In genomic region chr15:85282504-85283115, GRCh38 we compare ENCODE assay signal across 17 cellular contexts.
DNase-seq lines count a peak whose midpoint lies in the region; ATAC-seq and TF ChIP-seq lines count a peak whose summit lies in the region.
"Had no signal": no experiment of that assay in that cellular context is flagged by ENCODE, and none has a peak within 500 bp of the region (broad histone marks: within the 10 kb centered on the region; RNA-seq: fewer than 3 reads in every experiment).

No MANE protein-coding gene starts in this region.

- TF ChIP-seq POLR2A in adrenal gland (IDR thresholded peaks at IDR 0.05) = no peak

- 43 to 60% (median 59%) methylated on average over 11 of the region's 11 CpGs for WGBS in adrenal gland, 4 donors

- H3K9me3 ChIP-seq in adrenal gland (replicated peaks in 1 of 3) (no peaks in the 10 kb centered on the region), right atrium auricular region (no peaks in the 10 kb centered on the region)
- H3K9me3 ChIP-seq: transverse colon had no signal

- DNase-seq in left cardiac atrium (no peak), Right ventricle myocardium inferior (ENCODE audit: missing footprints) (no peak), adrenal gland (peak in 6 of 7 donors; percentile 44 to 72 (median 61)), right atrium auricular region (ENCODE audit: low spot score) (peak; percentile 23), LoVo (ENCODE audit: low spot score) (no peak), NCI-H2171 treated with DMSO at 0.1 percent for 48 hours (lab: John Stamatoyannopoulos, UW) (no peak)
- DNase-seq: activated naive CD8-positive, alpha-beta T cell treated with anti-CD3 and anti-CD28 coated beads for 36 hours; activated T-cell treated with anti-CD3 and anti-CD28 coated beads for 4 hours; DMS53; H7; NCI-H1436; NCI-H526; transverse colon; WERI-Rb-1 had no signal

- H3K36me3 ChIP-seq in adrenal gland (replicated peaks in 1 of 2) (no peaks in the 10 kb centered on the region), right atrium auricular region (no peaks in the 10 kb centered on the region)
- H3K36me3 ChIP-seq: transverse colon, WERI-Rb-1 had no signal

- H3K27me3 ChIP-seq in adrenal gland (no peaks in the 10 kb centered on the region), right atrium auricular region (no peaks in the 10 kb centered on the region)
- H3K27me3 ChIP-seq: transverse colon had no signal

- H3K27ac ChIP-seq in adrenal gland (no peak overlapping the region), right atrium auricular region (no peak overlapping the region)
- H3K27ac ChIP-seq: transverse colon, WERI-Rb-1 had no signal

- H3K4me1 ChIP-seq in adrenal gland (replicated peaks in 1 of 2) = no peaks in the 10 kb centered on the region
- H3K4me1 ChIP-seq in right atrium auricular region = peaks cover 0 to 4% of the 10 kb centered on the region in 2 donors
- H3K4me1 ChIP-seq: transverse colon had no signal

- no peak overlapping the region for H3K4me3 ChIP-seq in adrenal gland
- H3K4me3 ChIP-seq in right atrium auricular region = no peak overlapping the region
- H3K4me3 ChIP-seq: lung, transverse colon had no signal

- ATAC-seq in left cardiac atrium (peak; percentile 38 to 75), Right ventricle myocardium inferior (no peak), HG03439 (IDR thresholded peaks at IDR 0.05; ENCODE audit: unreplicated experiment) (no peak), esophagus mucosa (no peak)

- intact Hi-C loops in left cardiac atrium (cut with DNase I) (no loop called here), Right ventricle myocardium inferior (cut with DNase I) (no loop called here), adrenal gland (cut with DNase I) (no loop called here)

- TF ChIP-seq CTCF in adrenal gland (IDR thresholded peaks at IDR 0.05) (no peak), right atrium auricular region (IDR thresholded peaks at IDR 0.05) (no peak)

Comparison
In these comparisons a context has a peak if more than half of its experiments do, and no peak if none do; other contexts are left out.
1. ATAC-seq: peak in left cardiac atrium (2 of 2); none in Right ventricle myocardium inferior (single experiment), HG03439 (single experiment) and esophagus mucosa (single experiment).
2. DNase-seq: peak in adrenal gland (6 of 7) and right atrium auricular region (single experiment); none in left cardiac atrium (single experiment), Right ventricle myocardium inferior (single experiment), LoVo (single experiment) and NCI-H2171 treated with DMSO at 0.1 percent for 48 hours (single experiment).